8 cellular contexts compared by ENCODE assay signal in the genomic region with DNA sequence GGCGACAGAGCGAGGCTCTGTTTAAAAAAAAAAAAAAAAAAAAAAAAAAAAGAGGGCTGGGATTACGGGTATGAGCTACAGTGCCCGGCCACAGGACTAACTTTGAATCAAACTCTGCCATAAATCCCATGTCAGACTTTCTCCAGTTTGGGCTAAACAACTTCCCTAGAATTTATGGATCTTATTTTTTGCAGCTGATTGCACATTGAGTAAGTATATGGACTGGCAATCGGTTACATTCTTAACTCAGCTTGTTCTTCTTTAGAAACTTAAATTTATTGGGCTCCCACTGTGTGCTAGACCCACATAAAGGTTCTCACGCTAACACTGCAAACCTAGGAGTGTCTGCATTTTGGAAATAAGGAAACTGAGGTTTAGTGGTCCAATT. TPM values are rescaled to one million over a fixed set of nuclear protein-coding genes. Genes with fewer than 3 reads are reported as not detected.
A peak's percentile ranks its signal among the peaks of the same experiment; 100 is the strongest.
DNase-seq lines count a peak whose midpoint lies in the region; ATAC-seq and TF ChIP-seq lines count a peak whose summit lies in the region.

No MANE protein-coding gene starts in this region.

- peaks cover 0 to 25% (median 0%) of the 10 kb centered on the region in 5 donors for H3K36me3 Mint-ChIP-seq in naive thymus-derived CD4-positive, alpha-beta T cell

- peak overlapping the region; percentile 86 for H3K4me2 ChIP-seq in IMR-90 (ENCODE audit: low read depth, low read length)

- H4K5ac ChIP-seq in IMR-90 (ENCODE audit: low read depth, low read length) = peak overlapping the region; percentile 99

- H2AK5ac ChIP-seq in IMR-90 (ENCODE audit: low read depth, low read length) = peak overlapping the region; percentile 50

- no peak overlapping the region for H2BK20ac ChIP-seq in IMR-90 (ENCODE audit: low read depth, low read length)

- H4K8ac ChIP-seq in IMR-90 (ENCODE audit: low read depth in 2 of 2, low read length in 2 of 2) = peak overlapping the region; percentile 96 to 99

- peak overlapping the region; percentile 80 to 91 (median 86) for H3K4me3 Mint-ChIP-seq in naive thymus-derived CD4-positive, alpha-beta T cell

- DNase-seq in AG04450 (ENCODE audit: low read depth, low spot score) (no peak), IMR-90 (no peak), T-helper 9 cell (no peak), mesenteric fat pad (ENCODE audit: low spot score) (no peak), HuH-7 (ENCODE audit: low spot score) (no peak)
- DNase-seq in naive thymus-derived CD4-positive, alpha-beta T cell = no peak

- peaks cover 27% of the 10 kb centered on the region for H4K20me1 ChIP-seq in IMR-90 (ENCODE audit: insufficient read depth, low read length)

- H3K4me1 Mint-ChIP-seq in naive thymus-derived CD4-positive, alpha-beta T cell = peaks cover 17 to 50% (median 40%) of the 10 kb centered on the region in 7 donors

- peak overlapping the region; percentile 92 for H3K18ac ChIP-seq in IMR-90 (ENCODE audit: low read depth, low read length)

- peak overlapping the region; percentile 98 for H3K4ac ChIP-seq in IMR-90 (ENCODE audit: low read depth, low read length)

- CTCF ChIA-PET in AG04450 (lab: Charles Lee) = interaction anchor here (0.6 to 2.5 kb wide), 2 partner anchors 11 to 73 kb away, joined by 3 to 13 read pairs; no protein-coding TSS in a partner anchor
- CTCF ChIA-PET in IMR-90 (lab: Yijun Ruan, JAX) = interaction anchor here (0.6 to 1.4 kb wide), 4 partner anchors 10 to 127 kb away, joined by 3 to 5 read pairs (median 3); no protein-coding TSS in a partner anchor
- CTCF ChIA-PET in naive thymus-derived CD4-positive, alpha-beta T cell (lab: Charles Lee) = interaction anchor here (0.6 to 3.7 kb wide), 4 partner anchors 10 to 129 kb away, joined by 3 to 19 read pairs (median 8); no protein-coding TSS in a partner anchor

- H3K27ac Mint-ChIP-seq in naive thymus-derived CD4-positive, alpha-beta T cell = peak overlapping the region; percentile 90 to 97 (median 95)

- H3K9me3 ChIP-seq in AG04450 (ENCODE audit: control insufficient read depth, insufficient read depth, low read length) (no peaks in the 10 kb centered on the region), IMR-90 (ENCODE audit: control insufficient read depth, insufficient read depth, low read length) (no peaks in the 10 kb centered on the region)
- no peaks in the 10 kb centered on the region for H3K9me3 ChIP-seq in naive thymus-derived CD4-positive, alpha-beta T cell (ENCODE audit: control insufficient read depth in 2 of 3, low read length in 3 of 3)

- H2BK120ac ChIP-seq in IMR-90 (ENCODE audit: low read depth, low read length) = peak overlapping the region; percentile 81; the same call in 1 of the 2 replicates

- intact Hi-C loops in IMR-90 (cut with micrococcal nuclease) = no loop called here
- intact Hi-C loops in naive thymus-derived CD4-positive, alpha-beta T cell (cut with micrococcal nuclease) = loop anchor here (1.0 to 5.0 kb wide), 7 partner anchors 10 to 331 kb away; partner anchors contain the start of genes CMTM4 (in 1 of the 2), E2F4 (in 1 of the 2) and TMEM208 (in 1 of the 2)

- H4K91ac ChIP-seq in IMR-90 (ENCODE audit: insufficient read depth, low read depth, low read length) = peak overlapping the region; percentile 92

- TF ChIP-seq POLR2A in IMR-90 (IDR thresholded peaks at IDR 0.05; ENCODE audit: low read depth, low read length) = no peak

- no peak for TF ChIP-seq RAD21 in IMR-90 (IDR thresholded peaks at IDR 0.05; ENCODE audit: low read length)

- ATAC-seq in IMR-90 (ENCODE audit: low read depth) = no peak
- ATAC-seq in naive thymus-derived CD4-positive, alpha-beta T cell = no peak
- no peak for ATAC-seq in HG02885 (IDR thresholded peaks at IDR 0.05; ENCODE audit: poor library complexity, unreplicated experiment)

- peak overlapping the region; percentile 96 for H2BK5ac ChIP-seq in IMR-90 (ENCODE audit: low read depth, low read length, poor library complexity, severe bottlenecking)

- in situ Hi-C loops in IMR-90 (cut with MboI; ENCODE audit: low sequenced_read_pairs) = no loop called here

- peak overlapping the region; percentile 88 for H3K23ac ChIP-seq in IMR-90 (ENCODE audit: low read depth, low read length)

- H3K56ac ChIP-seq in IMR-90 (ENCODE audit: extremely low read depth, insufficient read depth, low read length) = peak overlapping the region; percentile 93

- H2BK15ac ChIP-seq in IMR-90 (ENCODE audit: low read depth, low read length) = peak overlapping the region; percentile 17; the same call in 1 of the 3 replicates

- H2AK9ac ChIP-seq in IMR-90 (replicated peaks; ENCODE audit: low read depth, low read length, poor library complexity) = peak overlapping the region; percentile 78

- H3K14ac ChIP-seq in IMR-90 (replicated peaks; ENCODE audit: low read depth, low read length) = peak overlapping the region; percentile 99

- POLR2A ChIA-PET in AG04450 (lab: Yijun Ruan, JAX) (interaction anchor here (0.9 to 1.3 kb wide), 6 partner anchors 9 to 144 kb away, joined by 3 to 8 read pairs (median 4); no protein-coding TSS in a partner anchor), IMR-90 (lab: Charles Lee; ENCODE audit: unreplicated experiment) (interaction anchor here (0.6 to 1.0 kb wide), 2 partner anchors 9 to 127 kb away, joined by 4 read pairs; no protein-coding TSS in a partner anchor)
- POLR2A ChIA-PET in naive thymus-derived CD4-positive, alpha-beta T cell (lab: Charles Lee) = interaction anchor here (0.6 to 4.3 kb wide), 19 partner anchors 9 to 216 kb away, joined by 3 to 31 read pairs (median 3); partner anchors contain the start of genes B3GNT9, FBXL8, PHAF1 and TMEM208

- H2AFZ ChIP-seq in IMR-90 (replicated peaks; ENCODE audit: low read length, poor library complexity) = peak overlapping the region; percentile 96

- H3K27me3 ChIP-seq in AG04450 (ENCODE audit: control insufficient read depth, insufficient read depth, low read length) = no peaks in the 10 kb centered on the region
- H3K27me3 ChIP-seq in IMR-90 (ENCODE audit: control insufficient read depth, insufficient read depth, low read length) = no peaks in the 10 kb centered on the region
- no peaks in the 10 kb centered on the region for H3K27me3 ChIP-seq in naive thymus-derived CD4-positive, alpha-beta T cell (ENCODE audit: control insufficient read depth in 2 of 2, insufficient read depth in 2 of 2, low read length in 2 of 2)

- H3K9ac ChIP-seq in IMR-90 (ENCODE audit: low read depth, low read length) = peak overlapping the region; percentile 99

- TF ChIP-seq CTCF in AG04450 (IDR thresholded peaks at IDR 0.05; ENCODE audit: low read depth, low read length) (no peak), IMR-90 (conservative IDR thresholded peaks at IDR 0.05; ENCODE audit: low read depth, low read length) (no peak)

- H3K27ac ChIP-seq in AG04450 (ENCODE audit: low read depth, low read length) (peak overlapping the region; percentile 85), IMR-90 (ENCODE audit: insufficient read depth, low read length) (peak overlapping the region; percentile 99), cingulate gyrus (ENCODE audit: low read depth, low read length) (peak overlapping the region; percentile 99)
- H3K27ac ChIP-seq in naive thymus-derived CD4-positive, alpha-beta T cell (ENCODE audit: low read depth, low read length) = peak overlapping the region; percentile 99

- no peaks in the 10 kb centered on the region for H3K27me3 Mint-ChIP-seq in naive thymus-derived CD4-positive, alpha-beta T cell

- H3K4me3 ChIP-seq in AG04450 (ENCODE audit: low read depth, low read length) = peak overlapping the region; percentile 61
- peak overlapping the region; percentile 80 for H3K4me3 ChIP-seq in IMR-90 (ENCODE audit: insufficient read depth, low read depth, low read length)
- peak overlapping the region; percentile 72 for H3K4me3 ChIP-seq in naive thymus-derived CD4-positive, alpha-beta T cell (ENCODE audit: low read length)

- peaks cover 5% of the 10 kb centered on the region for H3K36me3 ChIP-seq in IMR-90 (ENCODE audit: control insufficient read depth, insufficient read depth, low read length)
- H3K36me3 ChIP-seq in naive thymus-derived CD4-positive, alpha-beta T cell (ENCODE audit: control insufficient read depth in 2 of 3, insufficient read depth in 3 of 3, low read length in 3 of 3) = no peaks in the 10 kb centered on the region

- H3K9me1 ChIP-seq in IMR-90 (ENCODE audit: insufficient read depth, low read length) = peaks cover 6% of the 10 kb centered on the region; the same call in 1 of the 2 replicates

- no TSS peak for BruUV-seq in IMR-90 (replicated peaks; lab: Mats Ljungman, UMichigan)

- H3K9me3 Mint-ChIP-seq in naive thymus-derived CD4-positive, alpha-beta T cell = no peaks in the 10 kb centered on the region

- peaks cover 5 to 18% of the 10 kb centered on the region in 2 experiments; a peak in 3 of 4 replicates for H3K79me1 ChIP-seq in IMR-90 (ENCODE audit: low read depth in 1 of 2, low read length in 2 of 2)

- dilution Hi-C loops in IMR-90 (cut with HindIII; ENCODE audit: low sequenced_read_pairs, unreplicated experiment) = no loop called here

- H3K4me1 ChIP-seq in IMR-90 (ENCODE audit: control insufficient read depth, insufficient read depth, low read length) = peaks cover 5% of the 10 kb centered on the region
- peaks cover 16 to 23% of the 10 kb centered on the region in 2 donors for H3K4me1 ChIP-seq in naive thymus-derived CD4-positive, alpha-beta T cell (ENCODE audit: control insufficient read depth in 2 of 2, insufficient read depth in 2 of 2, low read length in 2 of 2)

- no CpG with 5 or more reads among the region's 6 CpGs for WGBS in IMR-90 (ENCODE audit: extremely low coverage in 2 of 2, insufficient read length in 1 of 2), 2 experiments

TF ChIP-seq in IMR-90, 13 proteins besides CTCF, POLR2A, EP300 and RAD21 (continues in another document):
- TF ChIP-seq MAFK (IDR thresholded peaks at IDR 0.05; ENCODE audit: low read depth, low read length) = no peak

RNA-seq across cellular contexts. Expression of gene CBFB, which starts 0.8 kb away (rescaled TPM):
- polyA plus RNA-seq in AG04450 (2011; rRNA removed) (35.9 and 46.1 TPM in 2 replicates), IMR-90 (2012; rRNA removed) (39.8 and 44.2 TPM in 2 replicates)
- polyA minus RNA-seq in AG04450 (2011; rRNA and poly(A)+ RNA removed) = 50.0 and 63.2 TPM in 2 replicates
- total RNA-seq in IMR-90 (2012; rRNA removed) (48.0 and 110 TPM in 2 replicates), mesenteric fat pad (48.7 TPM)
- 21.2 and 26.2 TPM in 2 replicates for polyA plus RNA-seq in IMR-90 (2012; cell fraction: cytosol; rRNA removed)
- 21.3 and 21.6 TPM in 2 replicates for polyA plus RNA-seq in IMR-90 (2012; cell fraction: nucleus; rRNA removed; ENCODE audit: low replicate concordance)
- total RNA-seq in naive thymus-derived CD4-positive, alpha-beta T cell = 100 to 1,000 TPM in 1 of 5 experiments, 10 to 100 TPM in 4; 75.4 to 223 (median 94.4) TPM
- 10 to 100 TPM; 53.2 to 56.3 TPM for polyA plus RNA-seq in naive thymus-derived CD4-positive, alpha-beta T cell

RNA-seq across cellular contexts. Expression of gene CES4A, which starts 39.8 kb away (rescaled TPM):
- polyA plus RNA-seq in AG04450 (2011; rRNA removed) = 2.8 and 3.3 TPM in 2 replicates
- polyA minus RNA-seq in AG04450 (2011; rRNA and poly(A)+ RNA removed) = 1.4 and 1.9 TPM in 2 replicates
- total RNA-seq in IMR-90 (2012; rRNA removed) = 0.72 and 0.83 TPM in 2 replicates
- polyA plus RNA-seq in IMR-90 (2012; rRNA removed) = 4.0 and 4.7 TPM in 2 replicates
- polyA plus RNA-seq in IMR-90 (2012; cell fraction: cytosol; rRNA removed) = 1.7 and 2.2 TPM in 2 replicates
- polyA plus RNA-seq in IMR-90 (2012; cell fraction: nucleus; rRNA removed; ENCODE audit: low replicate concordance) = 43.1 and 51.7 TPM in 2 replicates
- 10 to 100 TPM; 17.2 to 53.8 (median 20.8) TPM for total RNA-seq in naive thymus-derived CD4-positive, alpha-beta T cell
- polyA plus RNA-seq in naive thymus-derived CD4-positive, alpha-beta T cell = 1 to 10 TPM; 5.1 to 7.6 TPM
- total RNA-seq in mesenteric fat pad = 12.5 TPM
